8 cellular contexts compared by ENCODE assay signal in genomic region chr1:163170975-163171676, GRCh38. TPM values are rescaled to one million over a fixed set of nuclear protein-coding genes. Genes with fewer than 3 reads are reported as not detected.
DNase-seq lines count a peak whose midpoint lies in the region; ATAC-seq and TF ChIP-seq lines count a peak whose summit lies in the region.

No MANE protein-coding gene starts in this region.

- H3K4me3 Mint-ChIP-seq in Calu3 (ENCODE audit: low read depth, unreplicated experiment), result no peak overlapping the region

- intact Hi-C loops in Calu3 (cut with micrococcal nuclease; ENCODE audit: unreplicated experiment), result loop anchor here (1.0 to 5.0 kb wide), 4 partner anchors 84 to 317 kb away; no protein-coding TSS in a partner anchor
- intact Hi-C loops in IMR-90 (cut with micrococcal nuclease), result loop anchor here (1.0 to 10.0 kb wide), 2 partner anchors 293 to 556 kb away; no protein-coding TSS in a partner anchor
- intact Hi-C loops in adrenal gland (cut with DNase I), result loop anchor here (5.0 to 10.0 kb wide), 4 partner anchors 99 to 309 kb away; partner anchors contain the start of gene CCDC190 (in 1 of the 2)
- intact Hi-C loops in transverse colon (cut with DNase I; ENCODE audit: low total_unique reads), result loop anchor here (10.0 kb wide), 1 partner anchor 296 kb away; no protein-coding TSS in a partner anchor

- no peak overlapping the region for H3K9ac ChIP-seq in IMR-90 (ENCODE audit: low read depth, low read length)

- H3K23ac ChIP-seq in IMR-90 (ENCODE audit: low read depth, low read length), result no peak overlapping the region

- no peaks in the 10 kb centered on the region for H3K9me3 Mint-ChIP-seq in Calu3 (ENCODE audit: low read depth, unreplicated experiment)

- H4K20me1 ChIP-seq in IMR-90 (ENCODE audit: insufficient read depth, low read length), result no peaks in the 10 kb centered on the region

- H3K4me1 Mint-ChIP-seq in Calu3 (ENCODE audit: low read depth, unreplicated experiment), result peaks cover 58% of the 10 kb centered on the region

- H2AK5ac ChIP-seq in IMR-90 (ENCODE audit: low read depth, low read length), result no peak overlapping the region; the same call in 1 of the 2 replicates

- H3K4me2 ChIP-seq in IMR-90 (ENCODE audit: low read depth, low read length), result peak overlapping the region; percentile 18; the same call in 1 of the 2 replicates

- no peak overlapping the region for H2AK9ac ChIP-seq in IMR-90 (replicated peaks; ENCODE audit: low read depth, low read length, poor library complexity)

- no peak overlapping the region for H2AFZ ChIP-seq in IMR-90 (replicated peaks; ENCODE audit: low read length, poor library complexity)

- no peak overlapping the region; the same call in 2 of the 3 replicates for H2BK15ac ChIP-seq in IMR-90 (ENCODE audit: low read depth, low read length)

- H3K79me1 ChIP-seq in IMR-90 (ENCODE audit: low read depth in 1 of 2, low read length in 2 of 2), result peaks cover 0 to 3% of the 10 kb centered on the region in 2 experiments; a peak in 1 of 4 replicates

- H3K27ac Mint-ChIP-seq in Calu3 (ENCODE audit: unreplicated experiment), result no peak overlapping the region

- H3K4me3 ChIP-seq in IMR-90 (ENCODE audit: insufficient read depth, low read depth, low read length) (no peak overlapping the region), adrenal gland (no peak overlapping the region), transverse colon (no peak overlapping the region)

- H3K27me3 ChIP-seq in IMR-90 (ENCODE audit: control insufficient read depth, insufficient read depth, low read length), result no peaks in the 10 kb centered on the region
- no peaks in the 10 kb centered on the region for H3K27me3 ChIP-seq in adrenal gland
- H3K27me3 ChIP-seq in transverse colon, result no peaks in the 10 kb centered on the region

- TF ChIP-seq CTCF in Calu3 (IDR thresholded peaks at IDR 0.05; ENCODE audit: unreplicated experiment) (peak; percentile 71), IMR-90 (conservative IDR thresholded peaks at IDR 0.05; ENCODE audit: low read depth, low read length) (peak; percentile 51), adrenal gland (IDR thresholded peaks at IDR 0.05) (peak in 4 of 6 experiments; percentile 34 to 49 (median 44)), transverse colon (IDR thresholded peaks at IDR 0.05) (peak in 2 of 5 experiments; percentile 17 to 19)

- dilution Hi-C loops in IMR-90 (cut with HindIII; ENCODE audit: low sequenced_read_pairs, unreplicated experiment), result no loop called here

- peaks cover 4% of the 10 kb centered on the region for H3K36me3 Mint-ChIP-seq in Calu3 (ENCODE audit: insufficient read depth, unreplicated experiment)

- TF ChIP-seq POLR2A in IMR-90 (IDR thresholded peaks at IDR 0.05; ENCODE audit: low read depth, low read length) (no peak), adrenal gland (IDR thresholded peaks at IDR 0.05) (no peak), transverse colon (IDR thresholded peaks at IDR 0.05) (no peak)

- BruUV-seq in Calu3 (replicated peaks; lab: Mats Ljungman, UMichigan), result no TSS peak
- no TSS peak for BruUV-seq in IMR-90 (replicated peaks; lab: Mats Ljungman, UMichigan)

- H3K14ac ChIP-seq in IMR-90 (replicated peaks; ENCODE audit: low read depth, low read length), result no peak overlapping the region

- peak overlapping the region; percentile 62; the same call in 1 of the 2 replicates for H3K4ac ChIP-seq in IMR-90 (ENCODE audit: low read depth, low read length)

- H4K8ac ChIP-seq in IMR-90 (ENCODE audit: low read depth in 2 of 2, low read length in 2 of 2), result peak overlapping the region in 1 of 2 experiments; percentile 33; a peak in 1 of 4 replicates

- no peaks in the 10 kb centered on the region for H3K27me3 Mint-ChIP-seq in Calu3 (ENCODE audit: unreplicated experiment)

- POLR2A ChIA-PET in IMR-90 (lab: Charles Lee; ENCODE audit: unreplicated experiment), result no interaction called here

- in situ Hi-C loops in IMR-90 (cut with MboI; ENCODE audit: low sequenced_read_pairs) (no loop called here), transverse colon (cut with MboI; ENCODE audit: low pct_ligation_motif_present in 1 of 4, low pct_unique_long_range_greater_than_20kb in 1 of 4, low sequenced_read_pairs in 3 of 4) (loop anchor here in 2 of 4 donors (10.0 kb wide), 1 partner anchor 316 kb away; no protein-coding TSS in a partner anchor)

- no peak overlapping the region for H4K5ac ChIP-seq in IMR-90 (ENCODE audit: low read depth, low read length)

- CTCF ChIA-PET in Calu3 (lab: Charles Lee), result no interaction called here
- CTCF ChIA-PET in IMR-90 (lab: Yijun Ruan, JAX), result interaction anchor here (0.6 to 1.3 kb wide), 5 partner anchors 9 to 298 kb away, joined by 3 to 6 read pairs (median 3); no protein-coding TSS in a partner anchor

- no CpG with 5 or more reads among the region's 5 CpGs for WGBS in IMR-90 (ENCODE audit: extremely low coverage in 2 of 2, insufficient read length in 1 of 2), 2 experiments
- 72 to 83% (median 79%) methylated on average over 5 of the region's 5 CpGs for WGBS in adrenal gland, 4 donors
- 82 to 97% methylated on average over 5 of the region's 5 CpGs for WGBS in transverse colon (ENCODE audit: low coverage in 1 of 2), 2 donors

- H2BK5ac ChIP-seq in IMR-90 (ENCODE audit: low read depth, low read length, poor library complexity, severe bottlenecking), result no peak overlapping the region

- peak; percentile 4 for DNase-seq in Calu3
- peak; percentile 47 for DNase-seq in IMR-90
- DNase-seq in adrenal gland, result no peak
- DNase-seq in lung microvascular endothelial cell (ENCODE audit: low read depth in 2 of 2), result peak; percentile 56 to 77
- no peak for DNase-seq in transverse colon
- no peak for DNase-seq in NCI-H187 treated with DMSO at 0.1 percent for 48 hours (lab: John Stamatoyannopoulos, UW)

- TF ChIP-seq EP300 in transverse colon (IDR thresholded peaks at IDR 0.05; ENCODE audit: low read depth), result no peak

- peak; percentile 51 for TF ChIP-seq RAD21 in IMR-90 (IDR thresholded peaks at IDR 0.05; ENCODE audit: low read length)

- H3K18ac ChIP-seq in IMR-90 (ENCODE audit: low read depth, low read length), result no peak overlapping the region

- H4K91ac ChIP-seq in IMR-90 (ENCODE audit: insufficient read depth, low read depth, low read length), result no peak overlapping the region

- no peak overlapping the region for H3K56ac ChIP-seq in IMR-90 (ENCODE audit: extremely low read depth, insufficient read depth, low read length)

- peaks cover 6% of the 10 kb centered on the region; the same call in 1 of the 2 replicates for H3K9me1 ChIP-seq in IMR-90 (ENCODE audit: insufficient read depth, low read length)

- H3K27ac ChIP-seq in IMR-90 (ENCODE audit: insufficient read depth, low read length) (no peak overlapping the region), adrenal gland (peak overlapping the region in 1 of 5 donors; percentile 1), transverse colon (peak overlapping the region in 1 of 4 donors; percentile 23)

- H3K4me1 ChIP-seq in IMR-90 (ENCODE audit: control insufficient read depth, insufficient read depth, low read length) (peaks cover 15% of the 10 kb centered on the region), adrenal gland (replicated peaks in 1 of 2) (peaks cover 7 to 47% of the 10 kb centered on the region in 2 donors), transverse colon (peaks cover 0 to 13% (median 4%) of the 10 kb centered on the region in 4 donors)

- peak overlapping the region; percentile 43; the same call in 1 of the 2 replicates for H2BK20ac ChIP-seq in IMR-90 (ENCODE audit: low read depth, low read length)

- H3K9me3 ChIP-seq in IMR-90 (ENCODE audit: control insufficient read depth, insufficient read depth, low read length) (no peaks in the 10 kb centered on the region), adrenal gland (replicated peaks in 1 of 3) (no peaks in the 10 kb centered on the region), transverse colon (no peaks in the 10 kb centered on the region)

- peak overlapping the region; percentile 62; the same call in 1 of the 2 replicates for H2BK120ac ChIP-seq in IMR-90 (ENCODE audit: low read depth, low read length)

- peak; percentile 35 for ATAC-seq in IMR-90 (ENCODE audit: low read depth)
- no peak for ATAC-seq in HG03280 (IDR thresholded peaks at IDR 0.05; ENCODE audit: unreplicated experiment)
- no peak for ATAC-seq in HG02678 (IDR thresholded peaks at IDR 0.05; ENCODE audit: unreplicated experiment)

- H3K36me3 ChIP-seq in IMR-90 (ENCODE audit: control insufficient read depth, insufficient read depth, low read length), result no peaks in the 10 kb centered on the region
- no peaks in the 10 kb centered on the region for H3K36me3 ChIP-seq in adrenal gland (replicated peaks in 1 of 2)
- no peaks in the 10 kb centered on the region for H3K36me3 ChIP-seq in transverse colon

TF ChIP-seq in IMR-90, 13 proteins besides CTCF, POLR2A, EP300 and RAD21:
- peak; percentile 55 for TF ChIP-seq SMC3 (IDR thresholded peaks at IDR 0.05; ENCODE audit: low read depth, low read length)
- TF ChIP-seq, protein P1, sequence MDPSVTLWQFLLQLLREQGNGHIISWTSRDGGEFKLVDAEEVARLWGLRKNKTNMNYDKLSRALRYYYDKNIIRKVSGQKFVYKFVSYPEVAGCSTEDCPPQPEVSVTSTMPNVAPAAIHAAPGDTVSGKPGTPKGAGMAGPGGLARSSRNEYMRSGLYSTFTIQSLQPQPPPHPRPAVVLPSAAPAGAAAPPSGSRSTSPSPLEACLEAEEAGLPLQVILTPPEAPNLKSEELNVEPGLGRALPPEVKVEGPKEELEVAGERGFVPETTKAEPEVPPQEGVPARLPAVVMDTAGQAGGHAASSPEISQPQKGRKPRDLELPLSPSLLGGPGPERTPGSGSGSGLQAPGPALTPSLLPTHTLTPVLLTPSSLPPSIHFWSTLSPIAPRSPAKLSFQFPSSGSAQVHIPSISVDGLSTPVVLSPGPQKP (IDR thresholded peaks at IDR 0.05; ENCODE audit: borderline replicate concordance, low read depth, low read length), result no peak
- no peak for TF ChIP-seq NFE2L2 (IDR thresholded peaks at IDR 0.05; ENCODE audit: low read depth, low read length)

RNA-seq across cellular contexts. Expression of gene RGS5, which starts 31.6 kb away (rescaled TPM):
- 1.9 and 6.7 TPM in 2 replicates for total RNA-seq in Calu3 (2022)
- 14.2 and 40.0 TPM in 2 replicates for total RNA-seq in IMR-90 (2012; rRNA removed)
- polyA plus RNA-seq in IMR-90 (2012; rRNA removed), result 21.4 and 23.7 TPM in 2 replicates
- 8.3 and 11.3 TPM in 2 replicates for polyA plus RNA-seq in IMR-90 (2012; cell fraction: cytosol; rRNA removed)
- polyA plus RNA-seq in IMR-90 (2012; cell fraction: nucleus; rRNA removed; ENCODE audit: low replicate concordance), result 1.8 and 9.9 TPM in 2 replicates
- 100 to 1,000 TPM; 101 to 472 (median 212) TPM for total RNA-seq in adrenal gland
- polyA plus RNA-seq in adrenal gland, result 100 to 1,000 TPM in 2 of 3 donors, 10 to 100 TPM in 1; 56.5 to 660 (median 214) TPM
- total RNA-seq in lung microvascular endothelial cell, result 6.0 and 70.6 TPM in 2 replicates
- total RNA-seq in transverse colon, result 10 to 100 TPM; 28.1 to 55.6 (median 41.8) TPM

Comparison
In these comparisons a context has a peak if more than half of its experiments do, and no peak if none do; other contexts are left out.
1. DNase-seq: peak in Calu3 (single experiment), IMR-90 (single experiment) and lung microvascular endothelial cell (2 of 2); none in adrenal gland (0 of 7), transverse colon (single experiment) and NCI-H187 treated with DMSO at 0.1 percent for 48 hours (single experiment).